Comparison of ENCODE assay signal across 8 cellular contexts in genomic region chr18:51537487-51537886, GRCh38.
DNase-seq lines count a peak whose midpoint lies in the region; ATAC-seq, FAIRE-seq and TF ChIP-seq lines count a peak whose summit lies in the region.

No MANE protein-coding gene starts in this region.

- no peaks in the 10 kb centered on the region for H3K9me3 ChIP-seq in kidney (ENCODE audit: control insufficient read depth in 1 of 2, low read length in 2 of 2)

- H3K36me3 Mint-ChIP-seq in activated CD8-positive, alpha-beta T cell treated with anti-CD3 and anti-CD28 coated beads, Interleukin-2, amount 10 ng/mL, durations not matched to agents 7 days and 5 days (ENCODE audit: low read depth) = no peaks in the 10 kb centered on the region
- H3K36me3 Mint-ChIP-seq in activated T-cell treated with anti-CD3 and anti-CD28 coated beads, Interleukin-2, amount 50 U/mL, for 4 hours (ENCODE audit: insufficient read depth) = no peaks in the 10 kb centered on the region

- no peak overlapping the region for H3K4me3 ChIP-seq in kidney (ENCODE audit: low read length in 2 of 2)

- no peaks in the 10 kb centered on the region for H3K27me3 Mint-ChIP-seq in activated CD8-positive, alpha-beta T cell treated with anti-CD3 and anti-CD28 coated beads, Interleukin-2, amount 10 ng/mL, durations not matched to agents 7 days and 5 days (ENCODE audit: low read depth)
- peaks cover 2% of the 10 kb centered on the region for H3K27me3 Mint-ChIP-seq in activated T-cell treated with anti-CD3 and anti-CD28 coated beads, Interleukin-2, amount 50 U/mL, for 4 hours (ENCODE audit: low read depth)

- no peak overlapping the region for H3K4me3 Mint-ChIP-seq in activated CD8-positive, alpha-beta T cell treated with anti-CD3 and anti-CD28 coated beads, Interleukin-2, amount 10 ng/mL, durations not matched to agents 7 days and 5 days
- H3K4me3 Mint-ChIP-seq in activated T-cell treated with anti-CD3 and anti-CD28 coated beads, Interleukin-2, amount 50 U/mL, for 4 hours = no peak overlapping the region

- no peaks in the 10 kb centered on the region for H3K4me1 ChIP-seq in kidney (ENCODE audit: control insufficient read depth in 1 of 2, insufficient read depth in 1 of 2, low read depth in 1 of 2, low read length in 2 of 2)

- POLR2A ChIA-PET in activated CD8-positive, alpha-beta T cell treated with anti-CD3 and anti-CD28 coated beads, Interleukin-2, amount 10 ng/mL, durations not matched to agents 7 days and 5 days (lab: Charles Lee) = no interaction called here

- no peaks in the 10 kb centered on the region for H3K9me3 Mint-ChIP-seq in activated CD8-positive, alpha-beta T cell treated with anti-CD3 and anti-CD28 coated beads, Interleukin-2, amount 10 ng/mL, durations not matched to agents 7 days and 5 days (ENCODE audit: insufficient read depth)
- no peaks in the 10 kb centered on the region for H3K9me3 Mint-ChIP-seq in activated T-cell treated with anti-CD3 and anti-CD28 coated beads, Interleukin-2, amount 50 U/mL, for 4 hours

- H3K27ac ChIP-seq in kidney (ENCODE audit: low read depth in 2 of 2, low read length in 2 of 2) = no peak overlapping the region

- H3K27ac Mint-ChIP-seq in activated CD8-positive, alpha-beta T cell treated with anti-CD3 and anti-CD28 coated beads, Interleukin-2, amount 10 ng/mL, durations not matched to agents 7 days and 5 days = no peak overlapping the region

- H3K36me3 ChIP-seq in kidney (ENCODE audit: control insufficient read depth in 1 of 2, insufficient read depth in 2 of 2, low read length in 2 of 2) = no peaks in the 10 kb centered on the region

- FAIRE-seq in kidney (lab: Jason Lieb, UNC) = no peak

- DNase-seq in DMS153 (lab: John Stamatoyannopoulos, UW) (peak; percentile 15), NCI-H1092 (lab: John Stamatoyannopoulos, UW) (peak; percentile 8), kidney (no peak), T-helper 9 cell (no peak), occipital lobe (lab: John Stamatoyannopoulos, UW) (no peak)
- DNase-seq in activated CD8-positive, alpha-beta T cell treated with anti-CD3 and anti-CD28 coated beads, Interleukin-2, amount 10 ng/mL, durations not matched to agents 7 days and 5 days = peak; percentile 30
- DNase-seq in activated T-cell treated with anti-CD3 and anti-CD28 coated beads, Interleukin-2, amount 50 U/mL, for 4 hours = no peak

- CTCF ChIA-PET in activated CD8-positive, alpha-beta T cell treated with anti-CD3 and anti-CD28 coated beads, Interleukin-2, amount 10 ng/mL, durations not matched to agents 7 days and 5 days (lab: Charles Lee) = no interaction called here

- peak; percentile 89 for ATAC-seq in GM21825 (IDR thresholded peaks at IDR 0.05; ENCODE audit: unreplicated experiment)
- ATAC-seq in activated CD8-positive, alpha-beta T cell treated with anti-CD3 and anti-CD28 coated beads, Interleukin-2, amount 10 ng/mL, durations not matched to agents 7 days and 5 days = no peak
- no peak for ATAC-seq in activated T-cell treated with anti-CD3 and anti-CD28 coated beads, Interleukin-2, amount 50 U/mL, for 4 hours

- H3K9ac ChIP-seq in kidney (ENCODE audit: low read length in 2 of 2) = no peak overlapping the region

- no peaks in the 10 kb centered on the region for H3K4me1 Mint-ChIP-seq in activated CD8-positive, alpha-beta T cell treated with anti-CD3 and anti-CD28 coated beads, Interleukin-2, amount 10 ng/mL, durations not matched to agents 7 days and 5 days (ENCODE audit: low read depth)
- H3K4me1 Mint-ChIP-seq in activated T-cell treated with anti-CD3 and anti-CD28 coated beads, Interleukin-2, amount 50 U/mL, for 4 hours (ENCODE audit: low read depth) = no peaks in the 10 kb centered on the region

- peak; percentile 19 for TF ChIP-seq CTCF in kidney (IDR thresholded peaks at IDR 0.05; ENCODE audit: borderline replicate concordance, extremely low read depth, insufficient read depth)

- intact Hi-C loops in kidney (cut with DNase I) = no loop called here

Comparison
In these comparisons a context has a peak if more than half of its experiments do, and no peak if none do; other contexts are left out.
1. DNase-seq: peak in DMS153 (single experiment), NCI-H1092 (single experiment) and activated CD8-positive, alpha-beta T cell treated with anti-CD3 and anti-CD28 coated beads, Interleukin-2, amount 10 ng/mL, durations not matched to agents 7 days and 5 days (single experiment); none in kidney (single experiment), T-helper 9 cell (single experiment), activated T-cell treated with anti-CD3 and anti-CD28 coated beads, Interleukin-2, amount 50 U/mL, for 4 hours (single experiment) and occipital lobe (single experiment).